In the genomic region with DNA sequence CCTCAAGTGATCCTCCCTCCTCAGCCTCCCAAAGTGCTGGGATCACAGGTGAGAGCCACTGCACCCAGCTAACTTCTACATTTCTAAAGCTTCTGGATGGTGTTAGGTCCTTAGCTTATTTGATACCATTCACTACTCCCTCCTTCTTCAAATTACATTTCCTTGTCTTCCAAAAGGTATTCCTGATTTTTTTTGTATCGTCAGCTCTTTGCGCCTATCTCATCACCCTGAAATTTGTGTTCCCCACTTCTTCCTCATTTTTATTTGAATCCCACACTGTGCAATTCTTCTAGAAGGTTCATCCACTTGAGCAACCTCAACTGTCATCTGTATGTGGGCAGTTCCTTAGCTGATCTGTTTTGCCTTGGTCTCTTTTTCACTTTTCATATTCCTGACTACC, we compare ENCODE assay signal across 20 cellular contexts.
"Had no signal": no experiment of that assay in that cellular context is flagged by ENCODE, and none has a peak within 500 bp of the region (broad histone marks: within the 10 kb centered on the region; RNA-seq: fewer than 3 reads in every experiment).

No MANE protein-coding gene starts in this region.

- H3K27ac Mint-ChIP-seq: dendritic cell treated with granulocyte-macrophage colony-stimulating factor and Interleukin-4, amounts not matched to agents 40 ng/mL and 50 ng/mL, for 4 days; effector memory CD8-positive, alpha-beta T cell had no signal

- H3K27me3 ChIP-seq: esophagus muscularis mucosa, gastroesophageal sphincter, right atrium auricular region had no signal

- ATAC-seq: effector memory CD8-positive, alpha-beta T cell; gastroesophageal sphincter; left cardiac atrium; left ventricle myocardium superior; naive thymus-derived CD4-positive, alpha-beta T cell had no signal

- H3K4me3 ChIP-seq: esophagus muscularis mucosa, gastroesophageal sphincter, lung, right atrium auricular region had no signal

- H3K27ac ChIP-seq: epithelial cell of prostate, esophagus muscularis mucosa, gastroesophageal sphincter, right atrium auricular region had no signal

- H3K27me3 Mint-ChIP-seq: dendritic cell treated with granulocyte-macrophage colony-stimulating factor and Interleukin-4, amounts not matched to agents 40 ng/mL and 50 ng/mL, for 4 days; effector memory CD8-positive, alpha-beta T cell; naive thymus-derived CD4-positive, alpha-beta T cell had no signal

- H3K36me3 ChIP-seq: right atrium auricular region had no signal

- H3K9me3 ChIP-seq: esophagus muscularis mucosa, gastroesophageal sphincter, right atrium auricular region had no signal

- H3K4me1 Mint-ChIP-seq: immature natural killer cell had no signal

- DNase-seq: effector memory CD8-positive, alpha-beta T cell; glutamatergic neuron; immature natural killer cell; kidney; left cardiac atrium; left ventricle myocardium superior; mesendoderm; naive thymus-derived CD4-positive, alpha-beta T cell; posterior cingulate gyrus; small intestine; stimulated activated CD4-positive, alpha-beta T cell treated with anti-CD3 and anti-CD28 coated beads, Interleukin-12 subunit alpha, Interleukin-12 subunit beta, amount 100 ng/mL, for 4 hours; stimulated activated naive CD4-positive, alpha-beta T cell treated with Interleukin-2 at 50 U/mL for 16 hours; trophoblast cell had no signal

- FAIRE-seq: colon, kidney, small intestine had no signal

- H3K9me3 Mint-ChIP-seq: dendritic cell treated with granulocyte-macrophage colony-stimulating factor and Interleukin-4, amounts not matched to agents 40 ng/mL and 50 ng/mL, for 4 days; effector memory CD8-positive, alpha-beta T cell; immature natural killer cell; naive thymus-derived CD4-positive, alpha-beta T cell had no signal

- H3K4me3 Mint-ChIP-seq: dendritic cell treated with granulocyte-macrophage colony-stimulating factor and Interleukin-4, amounts not matched to agents 40 ng/mL and 50 ng/mL, for 4 days; effector memory CD8-positive, alpha-beta T cell; immature natural killer cell; naive thymus-derived CD4-positive, alpha-beta T cell had no signal
